ENCODE assay signal across 1 cellular context in the genomic region with DNA sequence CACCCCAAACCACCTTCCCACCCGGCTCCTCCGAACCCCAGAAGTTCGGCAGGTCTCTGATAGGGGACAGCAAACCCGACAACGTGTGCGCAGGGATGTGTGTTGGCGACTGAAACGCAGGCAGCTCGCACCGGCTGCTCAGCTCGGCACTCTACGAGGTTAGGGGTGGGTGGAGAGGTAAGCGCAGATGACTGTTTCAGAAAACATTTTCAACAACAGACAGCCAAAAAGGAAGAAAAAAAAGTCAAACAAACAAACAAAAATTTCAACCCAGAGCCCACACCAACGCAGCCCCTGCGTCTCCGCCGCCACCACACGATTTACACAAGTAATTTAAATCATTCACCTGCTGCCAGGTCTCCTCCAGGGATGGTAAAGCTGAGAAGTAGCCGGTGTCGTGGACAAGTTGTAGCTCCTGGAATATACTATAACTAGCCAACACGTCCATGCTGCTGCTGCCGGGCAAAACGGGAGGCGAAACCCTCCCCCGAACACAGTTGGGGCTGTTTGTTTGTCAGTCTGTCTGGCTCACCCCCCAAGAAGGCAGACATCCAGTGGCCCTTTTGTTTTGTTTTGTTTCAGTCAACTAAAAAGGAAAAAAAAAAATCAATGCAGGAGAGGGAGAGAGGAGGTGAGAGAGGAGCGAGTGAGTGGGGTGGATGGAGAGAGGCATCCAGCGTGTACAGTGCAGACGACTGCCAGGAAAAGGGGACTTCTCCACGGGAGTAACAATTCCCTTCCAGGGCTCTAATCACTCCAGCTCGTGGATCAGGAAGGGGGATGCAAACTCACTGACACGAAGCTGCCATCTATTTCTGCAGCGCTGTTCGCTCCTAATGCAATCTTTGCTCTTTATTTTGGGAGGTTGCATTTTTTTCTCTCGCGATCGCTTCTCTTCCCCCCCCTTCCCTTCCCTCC.
TF ChIP-seq lines count a peak whose summit lies in the region.

Gene KLF7 (minus strand): TSS at position 828 of the 918 bp plus-strand sequence. CDS start 380 bp downstream, at position 448.

TF ChIP-seq in GM12878, 131 proteins besides CTCF, POLR2A, EP300 and RAD21 (continued from another document and continues in another):
- TF ChIP-seq SKIL (IDR thresholded peaks at IDR 0.05; ENCODE audit: low read depth, poor library complexity, severe bottlenecking) (no peak), CHD2 (IDR thresholded peaks at IDR 0.05; ENCODE audit: borderline replicate concordance, low read depth, low read length) (no peak), YY1 (IDR thresholded peaks at IDR 0.05; ENCODE audit: low read depth, low read length) (no peak), PML (IDR thresholded peaks at IDR 0.05; ENCODE audit: low read length) (no peak), IKZF2 (IDR thresholded peaks at IDR 0.05) (no peak), IRF5 (IDR thresholded peaks at IDR 0.05; ENCODE audit: borderline replicate concordance) (no peak), ZZZ3 (IDR thresholded peaks at IDR 0.05; ENCODE audit: control insufficient read depth, insufficient read length, low read depth) (no peak), GATAD2B (conservative IDR thresholded peaks at IDR 0.05; ENCODE audit: low read depth) (no peak), MTA2 (IDR thresholded peaks at IDR 0.05; ENCODE audit: low read depth) (no peak), NFYA (IDR thresholded peaks at IDR 0.05; ENCODE audit: borderline replicate concordance, low read depth, low read length) (no peak), FOXK2 (IDR thresholded peaks at IDR 0.05) (no peak), CBX5 (IDR thresholded peaks at IDR 0.05; ENCODE audit: low read depth) (0 out of 2 replicates have a peak, but pooled peaks have one; percentile 31), MEF2A (IDR thresholded peaks at IDR 0.05; ENCODE audit: insufficient read depth, low read depth, low read length) (no peak), MAX (IDR thresholded peaks at IDR 0.05; ENCODE audit: low read depth, low read length) (peak; percentile 33; the same call in 1 of the 2 replicates), ASH2L (IDR thresholded peaks at IDR 0.05; ENCODE audit: borderline replicate concordance, low read depth) (no peak), JUNB (IDR thresholded peaks at IDR 0.05) (no peak), CBFB (IDR thresholded peaks at IDR 0.05; ENCODE audit: low read depth) (no peak), NRF1 (conservative IDR thresholded peaks at IDR 0.05; ENCODE audit: low read depth, low read length) (no peak), ESRRA (IDR thresholded peaks at IDR 0.05; ENCODE audit: low read length) (no peak), TCF12 (IDR thresholded peaks at IDR 0.05; ENCODE audit: low read depth, low read length) (no peak), ZBTB11 (CRISPR knock-in tag; IDR thresholded peaks at IDR 0.05) (no peak), IRF3 (IDR thresholded peaks at IDR 0.05) (no peak), SIN3A (IDR thresholded peaks at IDR 0.05; ENCODE audit: low read depth, low read length) (peak; percentile 20; the same call in 1 of the 2 replicates), BACH1 (IDR thresholded peaks at IDR 0.05; ENCODE audit: borderline replicate concordance) (no peak), NR2C1 (IDR thresholded peaks at IDR 0.05) (no peak), KDM1A (IDR thresholded peaks at IDR 0.05; ENCODE audit: borderline replicate concordance) (no peak), RB1 (IDR thresholded peaks at IDR 0.05; ENCODE audit: borderline replicate concordance) (no peak), SMARCA5 (IDR thresholded peaks at IDR 0.05) (no peak), SMC3 (IDR thresholded peaks at IDR 0.05; ENCODE audit: borderline replicate concordance, low read length) (no peak; the same call in 1 of the 2 replicates), CHD4 (IDR thresholded peaks at IDR 0.05) (no peak), CHD1 (IDR thresholded peaks at IDR 0.05; ENCODE audit: low read depth, low read length) (no peak), POLR2AphosphoS5 (IDR thresholded peaks at IDR 0.05; ENCODE audit: low read length) (no peak; the same call in 1 of the 2 replicates)
- TF ChIP-seq, protein P1, sequence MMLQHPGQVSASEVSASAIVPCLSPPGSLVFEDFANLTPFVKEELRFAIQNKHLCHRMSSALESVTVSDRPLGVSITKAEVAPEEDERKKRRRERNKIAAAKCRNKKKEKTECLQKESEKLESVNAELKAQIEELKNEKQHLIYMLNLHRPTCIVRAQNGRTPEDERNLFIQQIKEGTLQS (IDR thresholded peaks at IDR 0.05; ENCODE audit: borderline replicate concordance, extremely low read depth, low read depth, low read length): no peak
- TF ChIP-seq, protein P2, sequence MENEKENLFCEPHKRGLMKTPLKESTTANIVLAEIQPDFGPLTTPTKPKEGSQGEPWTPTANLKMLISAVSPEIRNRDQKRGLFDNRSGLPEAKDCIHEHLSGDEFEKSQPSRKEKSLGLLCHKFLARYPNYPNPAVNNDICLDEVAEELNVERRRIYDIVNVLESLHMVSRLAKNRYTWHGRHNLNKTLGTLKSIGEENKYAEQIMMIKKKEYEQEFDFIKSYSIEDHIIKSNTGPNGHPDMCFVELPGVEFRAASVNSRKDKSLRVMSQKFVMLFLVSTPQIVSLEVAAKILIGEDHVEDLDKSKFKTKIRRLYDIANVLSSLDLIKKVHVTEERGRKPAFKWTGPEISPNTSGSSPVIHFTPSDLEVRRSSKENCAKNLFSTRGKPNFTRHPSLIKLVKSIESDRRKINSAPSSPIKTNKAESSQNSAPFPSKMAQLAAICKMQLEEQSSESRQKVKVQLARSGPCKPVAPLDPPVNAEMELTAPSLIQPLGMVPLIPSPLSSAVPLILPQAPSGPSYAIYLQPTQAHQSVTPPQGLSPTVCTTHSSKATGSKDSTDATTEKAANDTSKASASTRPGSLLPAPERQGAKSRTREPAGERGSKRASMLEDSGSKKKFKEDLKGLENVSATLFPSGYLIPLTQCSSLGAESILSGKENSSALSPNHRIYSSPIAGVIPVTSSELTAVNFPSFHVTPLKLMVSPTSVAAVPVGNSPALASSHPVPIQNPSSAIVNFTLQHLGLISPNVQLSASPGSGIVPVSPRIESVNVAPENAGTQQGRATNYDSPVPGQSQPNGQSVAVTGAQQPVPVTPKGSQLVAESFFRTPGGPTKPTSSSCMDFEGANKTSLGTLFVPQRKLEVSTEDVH (IDR thresholded peaks at IDR 0.05; ENCODE audit: low read depth, partially characterized antibody): no peak
- TF ChIP-seq, protein P3, sequence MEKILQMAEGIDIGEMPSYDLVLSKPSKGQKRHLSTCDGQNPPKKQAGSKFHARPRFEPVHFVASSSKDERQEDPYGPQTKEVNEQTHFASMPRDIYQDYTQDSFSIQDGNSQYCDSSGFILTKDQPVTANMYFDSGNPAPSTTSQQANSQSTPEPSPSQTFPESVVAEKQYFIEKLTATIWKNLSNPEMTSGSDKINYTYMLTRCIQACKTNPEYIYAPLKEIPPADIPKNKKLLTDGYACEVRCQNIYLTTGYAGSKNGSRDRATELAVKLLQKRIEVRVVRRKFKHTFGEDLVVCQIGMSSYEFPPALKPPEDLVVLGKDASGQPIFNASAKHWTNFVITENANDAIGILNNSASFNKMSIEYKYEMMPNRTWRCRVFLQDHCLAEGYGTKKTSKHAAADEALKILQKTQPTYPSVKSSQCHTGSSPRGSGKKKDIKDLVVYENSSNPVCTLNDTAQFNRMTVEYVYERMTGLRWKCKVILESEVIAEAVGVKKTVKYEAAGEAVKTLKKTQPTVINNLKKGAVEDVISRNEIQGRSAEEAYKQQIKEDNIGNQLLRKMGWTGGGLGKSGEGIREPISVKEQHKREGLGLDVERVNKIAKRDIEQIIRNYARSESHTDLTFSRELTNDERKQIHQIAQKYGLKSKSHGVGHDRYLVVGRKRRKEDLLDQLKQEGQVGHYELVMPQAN (conservative IDR thresholded peaks at IDR 0.05): peak; percentile 21; the same call in 1 of the 2 replicates
- TF ChIP-seq, protein P4, sequence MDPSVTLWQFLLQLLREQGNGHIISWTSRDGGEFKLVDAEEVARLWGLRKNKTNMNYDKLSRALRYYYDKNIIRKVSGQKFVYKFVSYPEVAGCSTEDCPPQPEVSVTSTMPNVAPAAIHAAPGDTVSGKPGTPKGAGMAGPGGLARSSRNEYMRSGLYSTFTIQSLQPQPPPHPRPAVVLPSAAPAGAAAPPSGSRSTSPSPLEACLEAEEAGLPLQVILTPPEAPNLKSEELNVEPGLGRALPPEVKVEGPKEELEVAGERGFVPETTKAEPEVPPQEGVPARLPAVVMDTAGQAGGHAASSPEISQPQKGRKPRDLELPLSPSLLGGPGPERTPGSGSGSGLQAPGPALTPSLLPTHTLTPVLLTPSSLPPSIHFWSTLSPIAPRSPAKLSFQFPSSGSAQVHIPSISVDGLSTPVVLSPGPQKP (IDR thresholded peaks at IDR 0.05; ENCODE audit: low read depth, low read length): no peak
- TF ChIP-seq, protein P5, sequence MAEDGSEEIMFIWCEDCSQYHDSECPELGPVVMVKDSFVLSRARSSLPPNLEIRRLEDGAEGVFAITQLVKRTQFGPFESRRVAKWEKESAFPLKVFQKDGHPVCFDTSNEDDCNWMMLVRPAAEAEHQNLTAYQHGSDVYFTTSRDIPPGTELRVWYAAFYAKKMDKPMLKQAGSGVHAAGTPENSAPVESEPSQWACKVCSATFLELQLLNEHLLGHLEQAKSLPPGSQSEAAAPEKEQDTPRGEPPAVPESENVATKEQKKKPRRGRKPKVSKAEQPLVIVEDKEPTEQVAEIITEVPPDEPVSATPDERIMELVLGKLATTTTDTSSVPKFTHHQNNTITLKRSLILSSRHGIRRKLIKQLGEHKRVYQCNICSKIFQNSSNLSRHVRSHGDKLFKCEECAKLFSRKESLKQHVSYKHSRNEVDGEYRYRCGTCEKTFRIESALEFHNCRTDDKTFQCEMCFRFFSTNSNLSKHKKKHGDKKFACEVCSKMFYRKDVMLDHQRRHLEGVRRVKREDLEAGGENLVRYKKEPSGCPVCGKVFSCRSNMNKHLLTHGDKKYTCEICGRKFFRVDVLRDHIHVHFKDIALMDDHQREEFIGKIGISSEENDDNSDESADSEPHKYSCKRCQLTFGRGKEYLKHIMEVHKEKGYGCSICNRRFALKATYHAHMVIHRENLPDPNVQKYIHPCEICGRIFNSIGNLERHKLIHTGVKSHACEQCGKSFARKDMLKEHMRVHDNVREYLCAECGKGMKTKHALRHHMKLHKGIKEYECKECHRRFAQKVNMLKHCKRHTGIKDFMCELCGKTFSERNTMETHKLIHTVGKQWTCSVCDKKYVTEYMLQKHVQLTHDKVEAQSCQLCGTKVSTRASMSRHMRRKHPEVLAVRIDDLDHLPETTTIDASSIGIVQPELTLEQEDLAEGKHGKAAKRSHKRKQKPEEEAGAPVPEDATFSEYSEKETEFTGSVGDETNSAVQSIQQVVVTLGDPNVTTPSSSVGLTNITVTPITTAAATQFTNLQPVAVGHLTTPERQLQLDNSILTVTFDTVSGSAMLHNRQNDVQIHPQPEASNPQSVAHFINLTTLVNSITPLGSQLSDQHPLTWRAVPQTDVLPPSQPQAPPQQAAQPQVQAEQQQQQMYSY (CRISPR knock-in tag; IDR thresholded peaks at IDR 0.05): no peak
